8 cellular contexts compared by ENCODE assay signal in the genomic region with DNA sequence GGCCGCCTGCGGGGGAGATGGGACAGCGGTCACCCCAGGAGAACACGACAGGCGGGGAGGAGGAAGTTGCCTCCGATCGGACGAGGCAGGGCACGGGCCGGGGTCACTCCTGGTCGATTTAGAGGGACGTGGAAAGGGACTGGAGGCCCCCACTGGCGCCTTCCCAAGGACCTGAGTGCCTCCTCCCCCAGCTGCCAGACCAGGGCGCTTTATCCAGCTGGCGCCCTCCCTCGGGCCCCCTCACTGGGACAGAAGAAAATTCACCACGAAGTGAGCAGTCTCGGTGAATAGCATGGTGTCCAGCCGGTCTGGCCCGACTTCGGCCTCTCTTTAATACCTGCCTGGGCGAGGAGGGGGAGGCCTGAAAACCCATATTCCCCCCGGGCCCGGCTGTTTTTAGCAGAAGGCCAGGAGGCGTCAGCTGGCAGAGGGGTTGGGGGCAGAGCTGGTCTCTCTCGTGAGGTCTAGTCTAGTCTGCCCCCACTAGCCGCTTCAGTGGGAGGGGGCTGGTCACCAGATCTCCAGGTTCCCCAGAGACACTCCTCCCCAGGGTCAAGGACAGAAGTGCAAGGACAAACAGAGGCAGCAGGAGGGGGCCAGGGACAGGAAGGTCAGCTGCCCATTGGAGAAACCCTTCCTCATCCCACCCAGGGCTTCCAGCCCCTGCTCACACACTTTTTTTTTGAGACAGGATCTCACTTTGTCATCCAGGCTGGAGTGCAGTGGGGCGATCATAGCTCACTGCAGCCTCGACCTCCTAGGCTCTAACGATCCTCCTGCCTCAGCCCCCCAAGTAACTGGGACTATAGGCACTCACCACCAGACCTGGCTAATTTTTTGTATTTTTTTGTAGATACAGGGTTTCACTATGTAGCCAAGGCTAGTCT. TPM values are rescaled to one million over a fixed set of nuclear protein-coding genes. Genes with fewer than 3 reads are reported as not detected.
A peak's percentile ranks its signal among the peaks of the same experiment; 100 is the strongest.
DNase-seq lines count a peak whose midpoint lies in the region; ATAC-seq and TF ChIP-seq lines count a peak whose summit lies in the region.

No MANE protein-coding gene starts in this region.

- peak overlapping the region; percentile 39; the same call in 1 of the 2 replicates for H3K4me3 ChIP-seq in iPS DF 6.9 (ENCODE audit: low read length)
- peak overlapping the region; percentile 65 to 87 (median 78) for H3K4me3 ChIP-seq in gastrocnemius medialis

- ATAC-seq in gastrocnemius medialis = peak; percentile 34 to 43

- H3K9me3 ChIP-seq in iPS DF 6.9 (ENCODE audit: control insufficient read depth, insufficient read depth, low read length) (peaks cover 2% of the 10 kb centered on the region; the same call in 1 of the 2 replicates), gastrocnemius medialis (no peaks in the 10 kb centered on the region)

- WGBS in iPS DF 6.9 (ENCODE audit: insufficient coverage, insufficient read length) = no CpG with 5 or more reads among the region's 30 CpGs

- no peak overlapping the region for H3K27ac ChIP-seq in iPS DF 6.9 (ENCODE audit: low read length)
- peak overlapping the region; percentile 82 to 95 (median 93) for H3K27ac ChIP-seq in gastrocnemius medialis

- peak in 1 of 2 donors; percentile 46 for TF ChIP-seq POLR2A in gastrocnemius medialis (IDR thresholded peaks at IDR 0.05)

- peaks cover 3% of the 10 kb centered on the region; the same call in 1 of the 2 replicates for H3K27me3 ChIP-seq in iPS DF 6.9 (ENCODE audit: control insufficient read depth, insufficient read depth, low read length)
- H3K27me3 ChIP-seq in gastrocnemius medialis = no peaks in the 10 kb centered on the region

- intact Hi-C loops in gastrocnemius medialis (cut with DNase I; ENCODE audit: low total_unique reads) = loop anchor here (1.0 kb wide), 2 partner anchors 16 to 42 kb away; a partner anchor contains a TSS

- TF ChIP-seq CTCF in gastrocnemius medialis (IDR thresholded peaks at IDR 0.05 in 4 of 5, conservative IDR thresholded peaks at IDR 0.05 in 1 of 5) = no peak

- H3K36me3 ChIP-seq in iPS DF 6.9 (ENCODE audit: control insufficient read depth, insufficient read depth, low read length) (no peaks in the 10 kb centered on the region), gastrocnemius medialis (peaks cover 0 to 8% of the 10 kb centered on the region in 2 donors)

- H3K4me1 ChIP-seq in iPS DF 6.9 (ENCODE audit: control insufficient read depth, insufficient read depth, low read length) (no peaks in the 10 kb centered on the region), gastrocnemius medialis (peaks cover 19 to 24% of the 10 kb centered on the region in 2 donors)

- in situ Hi-C loops in gastrocnemius medialis (cut with MboI; ENCODE audit: low sequenced_read_pairs in 4 of 4) = no loop called here

- DNase-seq in NCI-H748 (lab: John Stamatoyannopoulos, UW; ENCODE audit: unreplicated experiment) (peak; percentile 46), NCI-H748 treated with DMSO at 0.1 percent for 48 hours (lab: John Stamatoyannopoulos, UW) (no peak), HuH-7 (ENCODE audit: low spot score) (peak; percentile 54), anterior cingulate cortex (lab: John Stamatoyannopoulos, UW) (peak in 38 of 58 donors; percentile 47 to 88 (median 74)), iPS DF 6.9 (ENCODE audit: low read depth, low spot score) (no peak), gastrocnemius medialis (peak; percentile 27 to 38), NCI-H2029 (lab: John Stamatoyannopoulos, UW) (no peak)
- DNase-seq in stimulated activated CD4-positive, alpha-beta T cell treated with anti-CD3 and anti-CD28 coated beads, Interleukin-4, amount 100 ng/mL, for 4 hours = no peak

RNA-seq across cellular contexts. Expression of a gene that starts 10.2 kb away (rescaled TPM):
- 10 to 100 TPM in 1 of 4 donors, 1 to 10 TPM in 2, under 1 TPM in 1; 0.81 to 13.4 (median 2.0) TPM for total RNA-seq in gastrocnemius medialis

RNA-seq across cellular contexts. Expression of a gene that starts 10.2 kb away (rescaled TPM):
- total RNA-seq in gastrocnemius medialis = 1 to 10 TPM in 1 of 4 donors, not detected in 3; 1.8 TPM

RNA-seq across cellular contexts. Expression of a gene that starts 16.1 kb away (rescaled TPM):
- 1 to 10 TPM in 2 of 4 donors, under 1 TPM in 2; 0.75 to 2.6 (median 1.5) TPM for total RNA-seq in gastrocnemius medialis

RNA-seq across cellular contexts. Expression of a gene that starts 42.1 kb away (rescaled TPM):
- 10 to 100 TPM; 53.8 to 77.8 (median 62.1) TPM for total RNA-seq in gastrocnemius medialis

Comparison
In these comparisons a context has a peak if more than half of its experiments do, and no peak if none do; other contexts are left out.
1. DNase-seq: peak in NCI-H748 (single experiment), HuH-7 (single experiment), anterior cingulate cortex (38 of 58) and gastrocnemius medialis (2 of 2); none in NCI-H748 treated with DMSO at 0.1 percent for 48 hours (single experiment), iPS DF 6.9 (single experiment), NCI-H2029 (single experiment) and stimulated activated CD4-positive, alpha-beta T cell treated with anti-CD3 and anti-CD28 coated beads, Interleukin-4, amount 100 ng/mL, for 4 hours (0 of 2).